Comparison of ENCODE assay signal across 19 cellular contexts in the genomic region with DNA sequence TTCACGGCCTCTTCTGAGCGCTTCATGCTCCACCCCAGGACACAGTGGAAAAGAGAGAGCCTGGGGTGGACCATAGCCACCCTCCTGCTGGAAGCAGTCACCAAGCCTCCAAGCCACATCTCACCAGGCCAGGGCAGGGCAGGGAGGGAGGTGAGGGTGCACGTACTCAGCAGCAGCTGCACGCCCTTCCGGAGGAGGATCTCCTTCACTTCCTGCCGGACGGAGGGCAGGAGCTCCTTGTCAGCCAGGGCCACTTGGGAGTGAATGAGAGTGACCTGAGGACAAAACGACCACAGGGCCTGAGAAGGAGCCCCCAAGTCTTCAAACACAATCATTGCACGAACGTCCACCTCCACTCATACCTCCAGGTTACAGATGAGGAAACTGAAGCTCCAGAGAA. TPM values are rescaled to one million over a fixed set of nuclear protein-coding genes. Genes with fewer than 3 reads are reported as not detected.
DNase-seq lines count a peak whose midpoint lies in the region; ATAC-seq, FAIRE-seq and TF ChIP-seq lines count a peak whose summit lies in the region.
"Had no signal": no experiment of that assay in that cellular context is flagged by ENCODE, and none has a peak within 500 bp of the region (broad histone marks: within the 10 kb centered on the region; RNA-seq: fewer than 3 reads in every experiment).

No MANE protein-coding gene starts in this region.

- POLR2A ChIA-PET in K562 (lab: Yijun Ruan, JAX): interaction anchor here (1.4 kb wide), 1 partner anchor 9 kb away, joined by 3 read pairs; no protein-coding TSS in a partner anchor

- no peak overlapping the region for H3K4me2 ChIP-seq in H9 (ENCODE audit: insufficient read depth, insufficient read length, low read length)
- H3K4me2 ChIP-seq in K562 (ENCODE audit: insufficient read depth, low read length): no peak overlapping the region

- H2BK120ac ChIP-seq in H9 (ENCODE audit: low read depth, low read length, poor library complexity, severe bottlenecking): no peak overlapping the region

- no peaks in the 10 kb centered on the region for H3K27me3 ChIP-seq in H9 (ENCODE audit: insufficient read depth, low read length)
- H3K27me3 ChIP-seq in K562 (ENCODE audit: control insufficient read depth in 2 of 2, insufficient read depth in 2 of 2, low read length in 2 of 2): no peaks in the 10 kb centered on the region; a peak in 1 of 5 replicates
- H3K27me3 ChIP-seq in subcutaneous abdominal adipose tissue (ENCODE audit: control insufficient read depth in 5 of 5, insufficient read depth in 4 of 5, low read length in 5 of 5): no peaks in the 10 kb centered on the region
- H3K27me3 ChIP-seq: BE2C had no signal

- no peak overlapping the region for H3K56ac ChIP-seq in H9 (ENCODE audit: insufficient read length, low read depth, low read length)

- no peak overlapping the region; the same call in 1 of the 2 replicates for H3K14ac ChIP-seq in H9 (ENCODE audit: insufficient read depth, low read length)

- in situ Hi-C loops in K562 (cut with MboI): no loop called here

- H3K27ac ChIP-seq in H9 (ENCODE audit: insufficient read length, low read depth, low read length) (no peak overlapping the region), K562 (ENCODE audit: extremely low read depth, low read depth, low read length) (no peak overlapping the region), subcutaneous abdominal adipose tissue (ENCODE audit: low read depth, low read length) (peak overlapping the region; percentile 72)
- H3K27ac ChIP-seq: GM23248, HL-60 had no signal

- H2BK12ac ChIP-seq in H9 (ENCODE audit: insufficient read length, low read depth, low read length): no peak overlapping the region

- peak overlapping the region in 2 of 3 experiments; percentile 23 to 67; a peak in 1 of 7 replicates for H3K27ac Mint-ChIP-seq in H9

- H2BK20ac ChIP-seq in H9 (ENCODE audit: low read depth, low read length, poor library complexity, severe bottlenecking): no peak overlapping the region

- no peak overlapping the region for H3K23ac ChIP-seq in H9 (ENCODE audit: insufficient read length, low read depth, low read length)

- TF ChIP-seq RAD21 in K562 (CRISPR knock-in tag; conservative IDR thresholded peaks at IDR 0.05 in 1 of 2, IDR thresholded peaks at IDR 0.05 in 1 of 2): no peak

- no peak for ATAC-seq in K562

- TF ChIP-seq POLR2A in K562 (conservative IDR thresholded peaks at IDR 0.05): no peak

- H3K27me3 Mint-ChIP-seq in H9 (ENCODE audit: low read depth): no peaks in the 10 kb centered on the region
- H3K27me3 Mint-ChIP-seq: CD4-positive, CD25-positive, alpha-beta regulatory T cell; CD8-positive, alpha-beta memory T cell had no signal

- no peaks in the 10 kb centered on the region for H4K20me1 ChIP-seq in H9 (ENCODE audit: control insufficient read depth, insufficient read depth, insufficient read length)
- peaks cover 10% of the 10 kb centered on the region for H4K20me1 ChIP-seq in K562 (replicated peaks; ENCODE audit: control insufficient read depth, insufficient read depth, low read length)

- H3T11ph ChIP-seq in H9 (ENCODE audit: low read length): no peak overlapping the region

- intact Hi-C loops in K562 (cut with micrococcal nuclease) (loop anchor here (2.0 kb wide), 1 partner anchor 247 kb away; no protein-coding TSS in a partner anchor), posterior vena cava (cut with DNase I) (no loop called here)

- H3K4me3 ChIP-seq in K562 (no peak overlapping the region), subcutaneous abdominal adipose tissue (ENCODE audit: low read depth in 1 of 5, low read length in 5 of 5) (no peak overlapping the region)
- H3K4me3 ChIP-seq: GM23248 had no signal

- H3K79me1 ChIP-seq in H9 (ENCODE audit: insufficient read depth, low read depth, low read length, poor library complexity, severe bottlenecking): no peaks in the 10 kb centered on the region

- WGBS in H9 (ENCODE audit: extremely low coverage, insufficient read length, low lambda C conversion rate): no CpG with 5 or more reads among the region's 10 CpGs
- 33% methylated on average over 10 of the region's 10 CpGs for WGBS in K562 (ENCODE audit: insufficient coverage, low coverage, missing lambda C conversion rate)

- no peak overlapping the region for H2BK5ac ChIP-seq in H9 (ENCODE audit: insufficient read length, low read length)

- no peak overlapping the region for H3K4me3 Mint-ChIP-seq in H9
- H3K4me3 Mint-ChIP-seq: CD4-positive, CD25-positive, alpha-beta regulatory T cell; CD8-positive, alpha-beta memory T cell had no signal

- H3K23me2 ChIP-seq in H9 (ENCODE audit: insufficient read length, low read depth, low read length, poor library complexity, severe bottlenecking): no peaks in the 10 kb centered on the region

- no TSS peak for BruUV-seq in K562 (replicated peaks; lab: Mats Ljungman, UMichigan)

- no peak for TF ChIP-seq EP300 in K562 (IDR thresholded peaks at IDR 0.05; ENCODE audit: low read length)

- H3K9ac ChIP-seq in H9 (ENCODE audit: extremely low read depth, insufficient read length, low read length) (no peak overlapping the region), K562 (ENCODE audit: insufficient read depth in 1 of 2, low read depth in 2 of 2, low read length in 2 of 2) (peak overlapping the region in 1 of 2 experiments; percentile 61; a peak in 1 of 4 replicates), subcutaneous abdominal adipose tissue (ENCODE audit: low read length in 5 of 5) (no peak overlapping the region)
- H3K9ac ChIP-seq: GM23248 had no signal

- FAIRE-seq in K562 (lab: Jason Lieb, UNC): no peak
- FAIRE-seq: G401.6, GM12891, GM19239 had no signal

- DNase-seq in H9: no peak
- no peak for DNase-seq in K562 (ENCODE audit: extremely low read depth in 1 of 4, low spot score in 3 of 4)
- peak; percentile 59 for DNase-seq in posterior vena cava (ENCODE audit: low spot score)
- DNase-seq in DMS79 (lab: John Stamatoyannopoulos, UW): no peak
- DNase-seq in OCI-M2 (lab: John Stamatoyannopoulos, UW; ENCODE audit: unreplicated experiment): no peak
- DNase-seq: BE2C; C1 segment of cervical spinal cord; CD4-positive, CD25-positive, alpha-beta regulatory T cell; CD8-positive, alpha-beta memory T cell; COR-L47; DMS 273 treated with DMSO at 0.1 percent for 48 hours; DMS53; GM23248; HCEC 1CT had no signal

- H3K4me1 Mint-ChIP-seq in H9: peaks cover 5 to 9% of the 10 kb centered on the region in 2 experiments

- CTCF ChIA-PET in K562 (lab: Yijun Ruan, JAX; ENCODE audit: low intra/inter-chr PET ratio): no interaction called here

- peaks cover 4 to 10% (median 6%) of the 10 kb centered on the region in 3 experiments; a peak in 6 of 7 replicates for H3K36me3 Mint-ChIP-seq in H9 (ENCODE audit: insufficient read depth in 1 of 3, low read depth in 3 of 3)

- H3K79me2 ChIP-seq in H9 (ENCODE audit: insufficient read depth, low read length) (no peaks in the 10 kb centered on the region), K562 (ENCODE audit: control insufficient read depth, insufficient read depth, low read length) (no peaks in the 10 kb centered on the region)

- TF ChIP-seq CTCF in H9 (conservative IDR thresholded peaks at IDR 0.05): no peak
- TF ChIP-seq CTCF in K562 (IDR thresholded peaks at IDR 0.05 in 2 of 3, conservative IDR thresholded peaks at IDR 0.05 in 1 of 3; ENCODE audit: insufficient read depth in 2 of 3, low read depth in 1 of 3, low read length in 3 of 3): no peak

- no peak overlapping the region for H3K18ac ChIP-seq in H9 (ENCODE audit: insufficient read length, low read depth, low read length)

- H2AFZ ChIP-seq in H9 (ENCODE audit: low read length) (no peak overlapping the region), K562 (ENCODE audit: low read depth, low read length) (0 out of 2 replicates have a peak overlapping the region, but pooled peaks have one; percentile 7)
- H2AFZ ChIP-seq: GM23248 had no signal

- no peak overlapping the region for H4K8ac ChIP-seq in H9 (replicated peaks; ENCODE audit: insufficient read length, low read depth, low read length)

- H4K91ac ChIP-seq in H9 (ENCODE audit: insufficient read length, low read depth, low read length): no peak overlapping the region

- H3K36me3 ChIP-seq in K562 (ENCODE audit: control insufficient read depth, insufficient read depth, low read length): peaks cover 31% of the 10 kb centered on the region; the same call in 2 of the 3 replicates
- peaks cover 6 to 91% (median 79%) of the 10 kb centered on the region in 5 donors for H3K36me3 ChIP-seq in subcutaneous abdominal adipose tissue (ENCODE audit: control insufficient read depth in 5 of 5, insufficient read depth in 5 of 5, low read length in 5 of 5)

- H3K9me1 ChIP-seq in K562 (ENCODE audit: control insufficient read depth, insufficient read depth, low read length): peaks cover 4% of the 10 kb centered on the region

- H4K5ac ChIP-seq in H9 (ENCODE audit: insufficient read length, low read depth, low read length): no peak overlapping the region

- H3K4ac ChIP-seq in H9 (ENCODE audit: low read depth, low read length): no peak overlapping the region

- no peaks in the 10 kb centered on the region for H3K9me3 ChIP-seq in H9 (ENCODE audit: control insufficient read depth, low read depth, low read length)
- no peaks in the 10 kb centered on the region for H3K9me3 ChIP-seq in K562 (replicated peaks; ENCODE audit: control insufficient read depth, insufficient read depth, low read depth, low read length)
- H3K9me3 ChIP-seq in subcutaneous abdominal adipose tissue (ENCODE audit: control insufficient read depth in 5 of 5, low read length in 5 of 5): no peaks in the 10 kb centered on the region
- H3K9me3 ChIP-seq: BE2C had no signal

- H2BK15ac ChIP-seq in H9 (ENCODE audit: low read depth, low read length): no peak overlapping the region

- H2AK5ac ChIP-seq in H9 (ENCODE audit: insufficient read length, low read length): no peak overlapping the region

- H3K9me3 Mint-ChIP-seq in H9: no peaks in the 10 kb centered on the region
- H3K9me3 Mint-ChIP-seq: CD4-positive, CD25-positive, alpha-beta regulatory T cell; CD8-positive, alpha-beta memory T cell had no signal

- H3K4me1 ChIP-seq in H9 (ENCODE audit: insufficient read depth, low read length) (no peaks in the 10 kb centered on the region), K562 (replicated peaks in 1 of 2; ENCODE audit: control insufficient read depth in 2 of 2, insufficient read depth in 2 of 2, low read length in 2 of 2) (peaks cover 3% of the 10 kb centered on the region in 2 experiments; a peak in 2 of 5 replicates), subcutaneous abdominal adipose tissue (ENCODE audit: control insufficient read depth in 5 of 5, insufficient read depth in 5 of 5, low read length in 5 of 5) (peaks cover 2 to 76% (median 57%) of the 10 kb centered on the region in 5 donors)
- H3K4me1 ChIP-seq: BE2C had no signal

RNA-seq across cellular contexts. Expression of a gene that starts 15.0 kb away (rescaled TPM):
- total RNA-seq in H9 (2021) (4.8 and 5.3 TPM in 2 replicates), K562 (2014; rRNA removed) (9.2 and 10.5 TPM in 2 replicates), K562 (2014; rRNA removed; fragmentation: Illumina TruSeq; extraction: Trizol) (3.9 and 5.3 TPM in 2 replicates), K562 (2015; rRNA removed; fragmentation: Illumina TruSeq; extraction: Trizol) (7.6 and 7.8 TPM in 2 replicates), K562 (2021) (11.4 and 13.1 TPM in 2 replicates), posterior vena cava (10 to 100 TPM in 1 of 2 donors, 1 to 10 TPM in 1; 9.6 to 12.6 TPM)
- total RNA-seq in K562 (2011; cell fraction: chromatin; rRNA removed; ENCODE audit: low replicate concordance): 7.2 and 14.4 TPM in 2 replicates
- 8.3 and 9.7 TPM in 2 replicates for total RNA-seq in K562 (2011; cell fraction: nucleolus; rRNA removed)
- 8.2 and 9.4 TPM in 2 replicates for total RNA-seq in K562 (2011; cell fraction: nucleoplasm; rRNA removed)
- polyA plus RNA-seq in K562 (2011; rRNA removed) (8.0 and 9.9 TPM in 2 replicates), K562 (2014; fragmentation: Illumina TruSeq; extraction: Trizol) (9.3 and 12.1 TPM in 2 replicates), K562 (2014; fragmentation: Nextera tagmentation; extraction: Ambion mirVana) (1 to 10 TPM; 2.7 to 4.9 TPM), K562 (2014; rRNA removed) (13.9 and 14.1 TPM in 2 replicates)
- 9.2 and 13.0 TPM in 2 replicates for polyA plus RNA-seq in K562 (2011; cell fraction: cytosol; rRNA removed)
- polyA plus RNA-seq in K562 (2011; cell fraction: nucleus; rRNA removed): 7.5 and 12.1 TPM in 2 replicates
- polyA plus RNA-seq in K562 (2012): 11.0 and 11.6 TPM in 2 replicates
- polyA minus RNA-seq in K562 (2011; rRNA and poly(A)+ RNA removed): 3.8 and 7.3 TPM in 2 replicates
- 6.6 and 7.1 TPM in 2 replicates for polyA minus RNA-seq in K562 (2011; cell fraction: cytosol; rRNA and poly(A)+ RNA removed)
- polyA minus RNA-seq in K562 (2011; cell fraction: nucleus; rRNA and poly(A)+ RNA removed): 2.7 and 3.1 TPM in 2 replicates

RNA-seq across cellular contexts. Expression of a gene that starts 28.9 kb away (rescaled TPM):
- total RNA-seq in H9 (2021): 12.8 and 13.4 TPM in 2 replicates
- 7.2 and 8.1 TPM in 2 replicates for total RNA-seq in K562 (2011; cell fraction: chromatin; rRNA removed; ENCODE audit: low replicate concordance)
- 4.7 and 5.0 TPM in 2 replicates for total RNA-seq in K562 (2011; cell fraction: nucleolus; rRNA removed)
- 5.2 and 7.2 TPM in 2 replicates for total RNA-seq in K562 (2011; cell fraction: nucleoplasm; rRNA removed)
- 0.91 and 1.8 TPM in 2 replicates for total RNA-seq in K562 (2014; rRNA removed)
- total RNA-seq in K562 (2014; rRNA removed; fragmentation: Illumina TruSeq; extraction: Trizol): 0.41 and 1.4 TPM in 2 replicates
- 1.4 and 1.6 TPM in 2 replicates for total RNA-seq in K562 (2015; rRNA removed; fragmentation: Illumina TruSeq; extraction: Trizol)
- total RNA-seq in K562 (2021): 1.7 and 1.9 TPM in 2 replicates
- 1.3 and 2.0 TPM in 2 replicates for polyA plus RNA-seq in K562 (2011; rRNA removed)
- polyA plus RNA-seq in K562 (2011; cell fraction: cytosol; rRNA removed): 2.1 and 2.3 TPM in 2 replicates
- polyA plus RNA-seq in K562 (2011; cell fraction: nucleus; rRNA removed): 3.5 and 3.6 TPM in 2 replicates
- 0.98 and 2.0 TPM in 2 replicates for polyA plus RNA-seq in K562 (2012)
- polyA plus RNA-seq in K562 (2014; fragmentation: Illumina TruSeq; extraction: Trizol): 1.3 TPM in 2 replicates
- polyA plus RNA-seq in K562 (2014; fragmentation: Nextera tagmentation; extraction: Ambion mirVana): under 1 TPM; 0.60 to 0.65 TPM
- polyA plus RNA-seq in K562 (2014; rRNA removed): 1.3 and 2.0 TPM in 2 replicates
- polyA minus RNA-seq in K562 (2011; rRNA and poly(A)+ RNA removed): 1.5 and 2.1 TPM in 2 replicates
- 0.48 and 0.73 TPM in 2 replicates for polyA minus RNA-seq in K562 (2011; cell fraction: cytosol; rRNA and poly(A)+ RNA removed)
- 2.6 and 3.1 TPM in 2 replicates for polyA minus RNA-seq in K562 (2011; cell fraction: nucleus; rRNA and poly(A)+ RNA removed)
- 1 to 10 TPM; 5.3 to 6.3 TPM for total RNA-seq in posterior vena cava

RNA-seq across cellular contexts. Expression of a gene that starts 52.7 kb away (rescaled TPM):
- total RNA-seq in H9 (2021) (144 and 153 TPM in 2 replicates), K562 (2014; rRNA removed) (63.0 and 68.5 TPM in 2 replicates), K562 (2014; rRNA removed; fragmentation: Illumina TruSeq; extraction: Trizol) (96.9 and 105 TPM in 2 replicates), K562 (2015; rRNA removed; fragmentation: Illumina TruSeq; extraction: Trizol) (79.4 and 84.9 TPM in 2 replicates), K562 (2021) (119 and 123 TPM in 2 replicates), posterior vena cava (100 to 1,000 TPM; 123 to 129 TPM)
- total RNA-seq in K562 (2011; cell fraction: chromatin; rRNA removed; ENCODE audit: low replicate concordance): 82.1 and 152 TPM in 2 replicates
- total RNA-seq in K562 (2011; cell fraction: nucleolus; rRNA removed): 47.0 and 49.2 TPM in 2 replicates
- total RNA-seq in K562 (2011; cell fraction: nucleoplasm; rRNA removed): 98.8 and 142 TPM in 2 replicates
- polyA plus RNA-seq in K562 (2011; rRNA removed) (123 and 129 TPM in 2 replicates), K562 (2014; fragmentation: Illumina TruSeq; extraction: Trizol) (73.8 and 76.6 TPM in 2 replicates), K562 (2014; fragmentation: Nextera tagmentation; extraction: Ambion mirVana) (100 to 1,000 TPM; 115 to 132 TPM), K562 (2014; rRNA removed) (53.0 and 55.8 TPM in 2 replicates)
- 22.7 and 40.1 TPM in 2 replicates for polyA plus RNA-seq in K562 (2011; cell fraction: cytosol; rRNA removed)
- polyA plus RNA-seq in K562 (2011; cell fraction: nucleus; rRNA removed): 35.5 and 56.1 TPM in 2 replicates
- polyA plus RNA-seq in K562 (2012): 40.2 and 56.6 TPM in 2 replicates
- polyA minus RNA-seq in K562 (2011; rRNA and poly(A)+ RNA removed): 168 and 183 TPM in 2 replicates
- 51.8 and 62.8 TPM in 2 replicates for polyA minus RNA-seq in K562 (2011; cell fraction: cytosol; rRNA and poly(A)+ RNA removed)
- 19.5 and 37.4 TPM in 2 replicates for polyA minus RNA-seq in K562 (2011; cell fraction: nucleus; rRNA and poly(A)+ RNA removed)
